8 cellular contexts compared by ENCODE assay signal in genomic region chrX:54045563-54046228, GRCh38. TPM values are rescaled to one million over a fixed set of nuclear protein-coding genes. Genes with fewer than 3 reads are reported as not detected.
DNase-seq lines count a peak whose midpoint lies in the region; ATAC-seq and TF ChIP-seq lines count a peak whose summit lies in the region.

No MANE protein-coding gene starts in this region.

- peak overlapping the region; percentile 49 for H4K8ac ChIP-seq in mesenchymal stem cell (ENCODE audit: low read length)

- H3K4me3 Mint-ChIP-seq in WTC11, result peak overlapping the region; percentile 94

- WGBS in mesenchymal stem cell, result 89% methylated on average over 12 of the region's 12 CpGs

- no peak overlapping the region for H4K91ac ChIP-seq in mesenchymal stem cell (ENCODE audit: low read length)

- no peak overlapping the region for H3K18ac ChIP-seq in mesenchymal stem cell (ENCODE audit: low read depth in 1 of 2, low read length in 2 of 2)

- H3K36me3 Mint-ChIP-seq in WTC11, result peaks cover 7% of the 10 kb centered on the region

- CTCF ChIA-PET in WTC11 (lab: Charles Lee), result no interaction called here

- TF ChIP-seq CTCF in C4-2B (conservative IDR thresholded peaks at IDR 0.05), result no peak
- TF ChIP-seq CTCF in WTC11 (IDR thresholded peaks at IDR 0.05), result no peak

- H3K79me2 ChIP-seq in Karpas-422 (ENCODE audit: low read length), result peaks cover 22% of the 10 kb centered on the region

- H2BK120ac ChIP-seq in mesenchymal stem cell (ENCODE audit: low read depth, low read length), result no peak overlapping the region

- no peaks in the 10 kb centered on the region for H3K79me1 ChIP-seq in mesenchymal stem cell (replicated peaks; ENCODE audit: low read length, poor library complexity, severe bottlenecking)

- H3K4me3 ChIP-seq in Karpas-422 (ENCODE audit: low read length), result peak overlapping the region; percentile 65; the same call in 1 of the 2 replicates
- H3K4me3 ChIP-seq in mesenchymal stem cell (ENCODE audit: insufficient read depth in 1 of 2, low read depth in 1 of 2, low read length in 2 of 2), result no peak overlapping the region

- peak overlapping the region; percentile 69 for H3K4me2 ChIP-seq in Karpas-422 (ENCODE audit: low read depth, low read length, poor library complexity, severe bottlenecking)
- no peak overlapping the region for H3K4me2 ChIP-seq in mesenchymal stem cell (ENCODE audit: low read length, poor library complexity, severe bottlenecking)

- DNase-seq in Karpas-422, result no peak
- no peak for DNase-seq in WTC11 (ENCODE audit: low spot score)
- DNase-seq in mesenchymal stem cell, result peak; percentile 10
- DNase-seq in NOMO-1 treated with dmso at 0.1 percent for 144 hours (lab: John Stamatoyannopoulos, UW; ENCODE audit: unreplicated experiment), result no peak
- DNase-seq in OCI-M1 (lab: John Stamatoyannopoulos, UW), result no peak

- peak overlapping the region; percentile 99 for H3K27ac ChIP-seq in C4-2B
- H3K27ac ChIP-seq in Karpas-422 (ENCODE audit: low read length), result no peak overlapping the region
- H3K27ac ChIP-seq in mesenchymal stem cell (ENCODE audit: low read length, poor library complexity, severe bottlenecking), result no peak overlapping the region

- H2AFZ ChIP-seq in Karpas-422 (ENCODE audit: low read length) (no peak overlapping the region), mesenchymal stem cell (ENCODE audit: low read depth, low read length) (no peak overlapping the region)

- peaks cover 6% of the 10 kb centered on the region; the same call in 1 of the 2 replicates for H3K36me3 ChIP-seq in Karpas-422 (ENCODE audit: insufficient read depth, low read length)
- peaks cover 0 to 7% of the 10 kb centered on the region in 2 experiments for H3K36me3 ChIP-seq in mesenchymal stem cell (ENCODE audit: control insufficient read depth in 1 of 2, insufficient read depth in 2 of 2, low read depth in 1 of 2, low read length in 2 of 2)

- no peak overlapping the region for H3K23ac ChIP-seq in mesenchymal stem cell (ENCODE audit: low read length in 2 of 2)

- no peaks in the 10 kb centered on the region for H3K9me3 ChIP-seq in Karpas-422 (ENCODE audit: low read length)
- H3K9me3 ChIP-seq in mesenchymal stem cell (ENCODE audit: control insufficient read depth, low read length), result no peaks in the 10 kb centered on the region

- peaks cover 29% of the 10 kb centered on the region for H3K4me1 Mint-ChIP-seq in WTC11

- H3K27me3 Mint-ChIP-seq in WTC11 (ENCODE audit: low read depth), result no peaks in the 10 kb centered on the region

- H3K9me2 ChIP-seq in Karpas-422 (replicated peaks; ENCODE audit: insufficient read depth, low read length), result no peaks in the 10 kb centered on the region

- H3K27ac Mint-ChIP-seq in WTC11, result peak overlapping the region; percentile 99

- no peak overlapping the region for H2BK12ac ChIP-seq in mesenchymal stem cell (ENCODE audit: low read length in 2 of 2)

- ATAC-seq in WTC11 (no peak), GM19452 (IDR thresholded peaks at IDR 0.05; ENCODE audit: unreplicated experiment) (no peak), GM18498 (IDR thresholded peaks at IDR 0.05; ENCODE audit: unreplicated experiment) (no peak)

- no peak overlapping the region for H3K14ac ChIP-seq in mesenchymal stem cell (ENCODE audit: low read length in 2 of 2)

- no peak overlapping the region for H2BK5ac ChIP-seq in mesenchymal stem cell (ENCODE audit: low read depth, low read length, poor library complexity, severe bottlenecking)

- POLR2A ChIA-PET in WTC11 (lab: Charles Lee), result interaction anchor here (1.3 to 1.4 kb wide), 2 partner anchors 138 to 359 kb away, joined by 3 to 4 read pairs; partner anchors contain the start of genes FAM120C and HUWE1

- H2BK15ac ChIP-seq in mesenchymal stem cell (ENCODE audit: low read depth, poor library complexity, severe bottlenecking), result no peak overlapping the region

- H2AK5ac ChIP-seq in mesenchymal stem cell (ENCODE audit: low read length, severe bottlenecking), result no peak overlapping the region

- no peak overlapping the region for H3K4ac ChIP-seq in mesenchymal stem cell (ENCODE audit: low read depth in 1 of 2, low read length in 2 of 2)

- H3K4me1 ChIP-seq in Karpas-422 (ENCODE audit: low read length) (peaks cover 14% of the 10 kb centered on the region), mesenchymal stem cell (ENCODE audit: control insufficient read depth, insufficient read depth, low read depth, low read length) (peaks cover 3% of the 10 kb centered on the region)

- H3K27me3 ChIP-seq in Karpas-422 (ENCODE audit: low read length) (no peaks in the 10 kb centered on the region), mesenchymal stem cell (ENCODE audit: control insufficient read depth in 1 of 2, insufficient read depth in 1 of 2, low read length in 2 of 2) (no peaks in the 10 kb centered on the region)

- H4K20me1 ChIP-seq in Karpas-422 (ENCODE audit: insufficient read depth, low read depth, low read length), result no peaks in the 10 kb centered on the region

- peak overlapping the region; percentile 71 for H3K9ac ChIP-seq in Karpas-422 (ENCODE audit: low read length)
- H3K9ac ChIP-seq in mesenchymal stem cell (ENCODE audit: low read length), result no peak overlapping the region

- H3K9me3 Mint-ChIP-seq in WTC11, result no peaks in the 10 kb centered on the region

TF ChIP-seq in WTC11, 78 proteins besides CTCF, POLR2A, EP300 and RAD21:
- TF ChIP-seq ZNF317 (CRISPR knock-in tag; IDR thresholded peaks at IDR 0.05; ENCODE audit: borderline replicate concordance, low read depth), result no peak
- TF ChIP-seq OVOL2 (CRISPR knock-in tag; IDR thresholded peaks at IDR 0.05; ENCODE audit: borderline replicate concordance), result no peak
- TF ChIP-seq FOXK1 (CRISPR knock-in tag; IDR thresholded peaks at IDR 0.05), result no peak
- TF ChIP-seq ATF1 (CRISPR knock-in tag; IDR thresholded peaks at IDR 0.05), result no peak
- TF ChIP-seq, protein P1, sequence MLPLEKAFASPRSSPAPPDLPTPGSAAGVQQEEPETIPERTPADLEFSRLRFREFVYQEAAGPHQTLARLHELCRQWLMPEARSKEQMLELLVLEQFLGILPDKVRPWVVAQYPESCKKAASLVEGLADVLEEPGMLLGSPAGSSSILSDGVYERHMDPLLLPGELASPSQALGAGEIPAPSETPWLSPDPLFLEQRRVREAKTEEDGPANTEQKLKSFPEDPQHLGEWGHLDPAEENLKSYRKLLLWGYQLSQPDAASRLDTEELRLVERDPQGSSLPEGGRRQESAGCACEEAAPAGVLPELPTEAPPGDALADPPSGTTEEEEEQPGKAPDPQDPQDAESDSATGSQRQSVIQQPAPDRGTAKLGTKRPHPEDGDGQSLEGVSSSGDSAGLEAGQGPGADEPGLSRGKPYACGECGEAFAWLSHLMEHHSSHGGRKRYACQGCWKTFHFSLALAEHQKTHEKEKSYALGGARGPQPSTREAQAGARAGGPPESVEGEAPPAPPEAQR (CRISPR knock-in tag; IDR thresholded peaks at IDR 0.05), result no peak
- TF ChIP-seq, protein P2, sequence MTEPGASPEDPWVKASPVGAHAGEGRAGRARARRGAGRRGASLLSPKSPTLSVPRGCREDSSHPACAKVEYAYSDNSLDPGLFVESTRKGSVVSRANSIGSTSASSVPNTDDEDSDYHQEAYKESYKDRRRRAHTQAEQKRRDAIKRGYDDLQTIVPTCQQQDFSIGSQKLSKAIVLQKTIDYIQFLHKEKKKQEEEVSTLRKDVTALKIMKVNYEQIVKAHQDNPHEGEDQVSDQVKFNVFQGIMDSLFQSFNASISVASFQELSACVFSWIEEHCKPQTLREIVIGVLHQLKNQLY (CRISPR knock-in tag; IDR thresholded peaks at IDR 0.05), result no peak
- TF ChIP-seq ZNF232 (CRISPR knock-in tag; IDR thresholded peaks at IDR 0.05), result no peak
- no peak for TF ChIP-seq ESRRA (CRISPR knock-in tag; IDR thresholded peaks at IDR 0.05; ENCODE audit: borderline replicate concordance)
- TF ChIP-seq IRF2 (CRISPR knock-in tag; IDR thresholded peaks at IDR 0.05; ENCODE audit: borderline replicate concordance, low read depth), result no peak
- no peak for TF ChIP-seq ZNF219 (CRISPR knock-in tag; IDR thresholded peaks at IDR 0.05; ENCODE audit: borderline replicate concordance)

RNA-seq across cellular contexts. Expression of gene PHF8, which starts 1.4 kb away (rescaled TPM):
- 39.9 and 43.3 TPM in 2 replicates for total RNA-seq in Karpas-422 (2014; rRNA removed; shearing (Covaris generic); ENCODE audit: low replicate concordance)
- 27.5 to 30.6 TPM (median 29.6 TPM) in 3 replicates for total RNA-seq in WTC11 (2021)
- 6.9 TPM for polyA plus RNA-seq in mesenchymal stem cell (2013, experiment 1 of 2)
- 6.9 TPM for polyA plus RNA-seq in mesenchymal stem cell (2013, experiment 2 of 2)
